ENCODE assay signal across 11 cellular contexts in the genomic region with DNA sequence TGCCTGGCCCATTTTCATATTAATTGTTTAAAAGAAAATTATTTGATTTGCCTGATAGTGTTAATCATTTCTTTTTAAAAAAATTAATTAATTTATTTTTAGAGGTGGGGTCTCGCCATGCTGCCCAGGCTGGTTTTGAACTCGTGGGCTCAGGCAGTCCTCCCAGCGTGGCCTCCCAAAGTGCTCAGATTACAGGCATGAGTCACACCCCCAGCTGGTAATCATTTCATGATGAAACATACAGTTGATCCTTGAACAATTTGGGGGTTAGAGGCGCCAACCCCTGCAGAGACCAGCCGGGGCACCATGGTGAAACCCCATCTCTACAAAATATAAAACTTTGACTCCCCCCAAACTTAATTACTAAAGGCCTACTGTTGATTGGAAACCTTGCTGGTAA.
"Had no signal": no experiment of that assay in that cellular context is flagged by ENCODE, and none has a peak within 500 bp of the region (broad histone marks: within the 10 kb centered on the region; RNA-seq: fewer than 3 reads in every experiment).

No MANE protein-coding gene starts in this region.

- H3K27me3 ChIP-seq: gastroesophageal sphincter, right lobe of liver had no signal

- H3K4me3 ChIP-seq: gastroesophageal sphincter, psoas muscle, right lobe of liver had no signal

- H3K27ac ChIP-seq: gastroesophageal sphincter, psoas muscle, right lobe of liver had no signal

- H3K4me1 ChIP-seq: gastroesophageal sphincter, psoas muscle, right lobe of liver had no signal

- ATAC-seq: gastroesophageal sphincter; psoas muscle; right lobe of liver; stimulated activated naive B cell treated with anti-CD40 and anti-IgM and Interleukin-4, amounts not matched to agents 10 μg/mL and 1 μg/mL and 100 μg/mL, for 72 hours had no signal

- H3K9me3 ChIP-seq: gastroesophageal sphincter, psoas muscle, right lobe of liver had no signal

- DNase-seq: activated CD8-positive, alpha-beta memory T cell treated with anti-CD3 and anti-CD28 coated beads for 24 hours; cerebellar nuclear complex; kidney glomerular epithelial cell; nephron progenitor cell; psoas muscle; right lobe of liver; stimulated activated CD4-positive, alpha-beta T cell treated with anti-CD3 and anti-CD28 coated beads, Interleukin-2, amount 100 ng/mL, for 24 hours; stimulated activated naive B cell treated with anti-CD40 and anti-IgM and Interleukin-4, amounts not matched to agents 10 μg/mL and 1 μg/mL and 100 μg/mL, for 72 hours; SW 1271; trophoblast cell had no signal
